In the genomic region with DNA sequence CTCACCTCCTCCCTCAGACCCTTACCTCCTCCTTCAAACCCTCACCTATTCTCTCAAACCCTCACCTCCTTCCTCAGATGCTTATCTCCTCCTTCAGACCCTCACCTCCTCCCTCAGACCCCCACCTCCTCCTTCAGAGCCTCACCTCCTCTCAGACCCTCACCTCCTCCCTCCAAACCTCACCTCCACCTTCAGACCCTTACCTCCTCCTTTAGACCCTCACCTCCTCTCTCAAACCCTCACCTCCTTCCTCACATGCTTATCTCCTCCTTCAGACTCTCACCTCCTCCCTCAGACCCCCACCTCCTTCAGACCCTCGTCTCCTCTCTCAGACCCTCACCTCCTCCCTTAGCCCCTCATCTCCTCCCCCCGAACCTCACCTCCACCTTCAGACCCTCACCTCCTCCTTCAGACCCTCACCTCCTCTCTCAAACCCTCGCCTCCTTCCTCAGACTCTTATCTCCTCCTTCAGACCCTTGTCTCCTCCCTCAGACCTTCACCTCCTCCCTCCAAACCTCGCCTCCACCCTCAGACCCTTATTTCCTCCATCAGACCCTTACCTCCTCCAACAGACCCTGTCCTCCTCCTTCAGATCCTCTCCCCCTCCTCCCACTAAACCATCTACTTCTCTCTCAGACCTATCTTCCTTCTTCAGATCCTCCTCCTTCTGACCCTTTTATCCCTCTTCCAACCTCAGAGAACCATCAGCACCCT, we compare ENCODE assay signal across 9 cellular contexts. TPM values are rescaled to one million over a fixed set of nuclear protein-coding genes. Genes with fewer than 3 reads are reported as not detected.
A peak's percentile ranks its signal among the peaks of the same experiment; 100 is the strongest.
DNase-seq lines count a peak whose midpoint lies in the region; ATAC-seq and TF ChIP-seq lines count a peak whose summit lies in the region.
"Had no signal": no experiment of that assay in that cellular context is flagged by ENCODE, and none has a peak within 500 bp of the region (broad histone marks: within the 10 kb centered on the region; RNA-seq: fewer than 3 reads in every experiment).

No MANE protein-coding gene starts in this region.

- ATAC-seq in Right ventricle myocardium inferior: no peak
- no peak for ATAC-seq in HG03108 (IDR thresholded peaks at IDR 0.05; ENCODE audit: unreplicated experiment)

- H3K4me1 ChIP-seq in left ventricle myocardium inferior (peaks cover 90% of the 10 kb centered on the region), urinary bladder (ENCODE audit: insufficient read depth) (no peaks in the 10 kb centered on the region)

- WGBS in urinary bladder: 77% methylated on average over 4 of the region's 4 CpGs

- peaks cover 12% of the 10 kb centered on the region for H3K36me3 ChIP-seq in left ventricle myocardium inferior
- H3K36me3 ChIP-seq in urinary bladder (ENCODE audit: insufficient read depth): no peaks in the 10 kb centered on the region

- peaks cover 15% of the 10 kb centered on the region for H3K27me3 Mint-ChIP-seq in nephron (ENCODE audit: low read depth)

- intact Hi-C loops in left ventricle myocardium inferior (cut with micrococcal nuclease) (no loop called here), Right ventricle myocardium inferior (cut with DNase I) (no loop called here)

- H3K4me3 ChIP-seq in left ventricle myocardium inferior (no peak overlapping the region), coronary artery (no peak overlapping the region), urinary bladder (ENCODE audit: low read depth, low read length) (no peak overlapping the region)

- peak overlapping the region; percentile 98 for H3K27ac ChIP-seq in left ventricle myocardium inferior (replicated peaks)
- peak overlapping the region; percentile 54 to 92 for H3K27ac ChIP-seq in coronary artery
- peak overlapping the region; percentile 33 for H3K27ac ChIP-seq in urinary bladder (ENCODE audit: low read depth)

- no peaks in the 10 kb centered on the region for H3K9me3 Mint-ChIP-seq in nephron

- H3K27ac Mint-ChIP-seq in nephron: peak overlapping the region in 2 of 3 experiments; percentile 71 to 92

- DNase-seq in left ventricle myocardium inferior (no peak), Right ventricle myocardium inferior (ENCODE audit: missing footprints) (no peak), coronary artery (ENCODE audit: low spot score) (no peak), NCI-H524 (lab: John Stamatoyannopoulos, UW) (no peak)
- no peak for DNase-seq in activated effector memory CD4-positive, alpha-beta T cell treated with Interleukin-2 at 50 U/mL for 16 hours
- DNase-seq: NCI-H526 treated with DMSO at 0.1 percent for 48 hours had no signal

- no peaks in the 10 kb centered on the region for H3K36me3 Mint-ChIP-seq in nephron (ENCODE audit: low read depth)

- peaks cover 40% of the 10 kb centered on the region for H3K4me1 Mint-ChIP-seq in nephron

- TF ChIP-seq CTCF in left ventricle myocardium inferior (IDR thresholded peaks at IDR 0.05; ENCODE audit: borderline replicate concordance) (no peak), coronary artery (IDR thresholded peaks at IDR 0.05) (no peak), nephron (IDR thresholded peaks at IDR 0.05; ENCODE audit: unreplicated experiment in 3 of 3) (no peak)

- no peaks in the 10 kb centered on the region for H3K27me3 ChIP-seq in left ventricle myocardium inferior (ENCODE audit: low read depth)

- H3K4me3 Mint-ChIP-seq in nephron: peak overlapping the region; percentile 74 to 83 (median 79)

- H3K9me3 ChIP-seq in left ventricle myocardium inferior (replicated peaks): no peaks in the 10 kb centered on the region

RNA-seq across cellular contexts. Expression of gene BCL3, which starts 2.5 kb away (rescaled TPM):
- total RNA-seq in left ventricle myocardium inferior (15.0 TPM), Right ventricle myocardium inferior (18.3 TPM), urinary bladder (2.5 TPM)
- 93.0 TPM for polyA plus RNA-seq in urinary bladder

RNA-seq across cellular contexts. Expression of gene CBLC, which starts 31.6 kb away (rescaled TPM):
- total RNA-seq in left ventricle myocardium inferior: not detected
- not detected for total RNA-seq in Right ventricle myocardium inferior
- 4.7 TPM for total RNA-seq in urinary bladder
- polyA plus RNA-seq in urinary bladder: 6.1 TPM

RNA-seq across cellular contexts. Expression of gene CEACAM16, which starts 47.1 kb away (rescaled TPM):
- total RNA-seq in left ventricle myocardium inferior: not detected
- total RNA-seq in Right ventricle myocardium inferior: not detected
- total RNA-seq in urinary bladder: not detected
- not detected for polyA plus RNA-seq in urinary bladder

Comparison
In these comparisons a context has a peak if more than half of its experiments do, and no peak if none do; other contexts are left out.
1. H3K27ac ChIP-seq: peak in every context shown above with its lines; median percentile 98 in left ventricle myocardium inferior; 73 in coronary artery; 33 in urinary bladder.